Comparison of ENCODE assay signal across 23 cellular contexts in genomic region chr4:20391224-20391623, GRCh38.
DNase-seq lines count a peak whose midpoint lies in the region; ATAC-seq and TF ChIP-seq lines count a peak whose summit lies in the region.
"Had no signal": no experiment of that assay in that cellular context is flagged by ENCODE, and none has a peak within 500 bp of the region (broad histone marks: within the 10 kb centered on the region; RNA-seq: fewer than 3 reads in every experiment).

No MANE protein-coding gene starts in this region.

- H3K14ac ChIP-seq in IMR-90 (replicated peaks; ENCODE audit: low read depth, low read length), result no peak overlapping the region

- dilution Hi-C loops in IMR-90 (cut with HindIII; ENCODE audit: low sequenced_read_pairs, unreplicated experiment), result no loop called here

- POLR2A ChIA-PET in IMR-90 (lab: Charles Lee; ENCODE audit: unreplicated experiment), result no interaction called here

- no peak overlapping the region for H3K4ac ChIP-seq in IMR-90 (ENCODE audit: low read depth, low read length)

- no peak overlapping the region for H2BK15ac ChIP-seq in IMR-90 (ENCODE audit: low read depth, low read length)

- no peaks in the 10 kb centered on the region for H4K20me1 ChIP-seq in IMR-90 (ENCODE audit: insufficient read depth, low read length)

- H4K5ac ChIP-seq in IMR-90 (ENCODE audit: low read depth, low read length), result no peak overlapping the region

- TF ChIP-seq POLR2A in IMR-90 (IDR thresholded peaks at IDR 0.05; ENCODE audit: low read depth, low read length) (no peak), GM18505 (IDR thresholded peaks at IDR 0.05; ENCODE audit: borderline replicate concordance, extremely low read depth, insufficient read depth, insufficient read length) (no peak)

- H2AK5ac ChIP-seq in IMR-90 (ENCODE audit: low read depth, low read length), result no peak overlapping the region

- no peak overlapping the region for H3K23ac ChIP-seq in IMR-90 (ENCODE audit: low read depth, low read length)

- TF ChIP-seq CTCF in AG09309 (IDR thresholded peaks at IDR 0.05; ENCODE audit: control insufficient read depth, insufficient read depth, low read depth, low read length, missing control alignments) (no peak), IMR-90 (conservative IDR thresholded peaks at IDR 0.05; ENCODE audit: low read depth, low read length) (no peak), astrocyte of the cerebellum (IDR thresholded peaks at IDR 0.05; ENCODE audit: low read depth, low read length, missing control alignments) (no peak), foreskin fibroblast (IDR thresholded peaks at IDR 0.05; ENCODE audit: low read depth, low read length) (no peak)

- H2BK20ac ChIP-seq in IMR-90 (ENCODE audit: low read depth, low read length), result no peak overlapping the region

- no peaks in the 10 kb centered on the region for H3K27me3 ChIP-seq in IMR-90 (ENCODE audit: control insufficient read depth, insufficient read depth, low read length)
- H3K27me3 ChIP-seq: dorsolateral prefrontal cortex, heart left ventricle, neural progenitor cell, spleen had no signal

- H3K9me1 ChIP-seq in IMR-90 (ENCODE audit: insufficient read depth, low read length), result no peaks in the 10 kb centered on the region

- no CpG with 5 or more reads among the region's 1 CpG for WGBS in IMR-90 (ENCODE audit: extremely low coverage in 2 of 2, insufficient read length in 1 of 2), 2 experiments

- no peak overlapping the region for H2AFZ ChIP-seq in IMR-90 (replicated peaks; ENCODE audit: low read length, poor library complexity)
- H2AFZ ChIP-seq: GM23338, neural progenitor cell had no signal

- H3K4me1 ChIP-seq in IMR-90 (ENCODE audit: control insufficient read depth, insufficient read depth, low read length), result no peaks in the 10 kb centered on the region
- H3K4me1 ChIP-seq: heart left ventricle, psoas muscle, spleen had no signal

- H3K56ac ChIP-seq in IMR-90 (ENCODE audit: extremely low read depth, insufficient read depth, low read length), result no peak overlapping the region

- no peaks in the 10 kb centered on the region for H3K36me3 ChIP-seq in IMR-90 (ENCODE audit: control insufficient read depth, insufficient read depth, low read length)
- H3K36me3 ChIP-seq: heart left ventricle, neural progenitor cell, spleen had no signal

- ATAC-seq in IMR-90 (ENCODE audit: low read depth) (peak; percentile 72), GM18505 (IDR thresholded peaks at IDR 0.05; ENCODE audit: unreplicated experiment) (no peak), HG03565 (IDR thresholded peaks at IDR 0.05; ENCODE audit: unreplicated experiment) (no peak), GM18867 (IDR thresholded peaks at IDR 0.05; ENCODE audit: unreplicated experiment) (no peak)
- ATAC-seq: GM23338, heart left ventricle, mucosa of descending colon, Panc1, psoas muscle had no signal

- H3K4me2 ChIP-seq in IMR-90 (ENCODE audit: low read depth, low read length), result no peak overlapping the region
- H3K4me2 ChIP-seq: GM23338, neural progenitor cell had no signal

- no TSS peak for BruUV-seq in IMR-90 (replicated peaks; lab: Mats Ljungman, UMichigan)

- intact Hi-C loops in IMR-90 (cut with micrococcal nuclease), result no loop called here

- no peaks in the 10 kb centered on the region for H3K9me3 ChIP-seq in IMR-90 (ENCODE audit: control insufficient read depth, insufficient read depth, low read length)
- H3K9me3 ChIP-seq: heart left ventricle, mucosa of descending colon, psoas muscle, spleen had no signal

- H3K4me3 ChIP-seq in AG09309 (ENCODE audit: control insufficient read depth, low read depth, low read length) (no peak overlapping the region), IMR-90 (ENCODE audit: insufficient read depth, low read depth, low read length) (no peak overlapping the region), astrocyte of the cerebellum (ENCODE audit: low read depth, low read length) (no peak overlapping the region), foreskin fibroblast (ENCODE audit: low read depth in 1 of 2, low read length in 2 of 2) (no peak overlapping the region)
- H3K4me3 ChIP-seq: dorsolateral prefrontal cortex, GM23338, heart left ventricle, mucosa of descending colon, neural progenitor cell, psoas muscle, spleen had no signal

- in situ Hi-C loops in IMR-90 (cut with MboI; ENCODE audit: low sequenced_read_pairs) (no loop called here), astrocyte of the cerebellum (cut with HindIII; ENCODE audit: low sequenced_read_pairs) (no loop called here)

- H3K9ac ChIP-seq in IMR-90 (ENCODE audit: low read depth, low read length), result no peak overlapping the region
- H3K9ac ChIP-seq: neural progenitor cell had no signal

- TF ChIP-seq RAD21 in IMR-90 (IDR thresholded peaks at IDR 0.05; ENCODE audit: low read length), result no peak

- no peak overlapping the region for H2AK9ac ChIP-seq in IMR-90 (replicated peaks; ENCODE audit: low read depth, low read length, poor library complexity)

- no peak overlapping the region for H3K27ac ChIP-seq in IMR-90 (ENCODE audit: insufficient read depth, low read length)
- H3K27ac ChIP-seq: epithelial cell of prostate, heart left ventricle, neural progenitor cell, psoas muscle, spleen had no signal

- no peak overlapping the region for H2BK5ac ChIP-seq in IMR-90 (ENCODE audit: low read depth, low read length, poor library complexity, severe bottlenecking)

- no peak overlapping the region for H2BK120ac ChIP-seq in IMR-90 (ENCODE audit: low read depth, low read length)

- H3K18ac ChIP-seq in IMR-90 (ENCODE audit: low read depth, low read length), result no peak overlapping the region

- H4K91ac ChIP-seq in IMR-90 (ENCODE audit: insufficient read depth, low read depth, low read length), result no peak overlapping the region

- DNase-seq in AG09309 (ENCODE audit: low read depth) (peak; percentile 60), IMR-90 (peak; percentile 75), astrocyte of the cerebellum (ENCODE audit: low read depth) (peak; percentile 53), foreskin fibroblast (peak; percentile 22 to 53), activated gamma-delta T cell (lab: John Stamatoyannopoulos, UW) (no peak)
- DNase-seq: activated CD4-positive, alpha-beta memory T cell treated with anti-CD3 and anti-CD28 coated beads, Interleukin-2, amount 10 ng/mL, durations not matched to agents 7 days and 5 days; activated CD4-positive, CD25-positive, alpha-beta regulatory T cell; activated naive CD8-positive, alpha-beta T cell treated with anti-CD3 and anti-CD28 coated beads for 36 hours; activated T-cell treated with anti-CD3 and anti-CD28 coated beads, Interleukin-2, amount 50 U/mL, for 1 hour; CD4-positive, alpha-beta memory T cell; dorsolateral prefrontal cortex; heart left ventricle; mucosa of descending colon; NCI-H82; psoas muscle; spleen had no signal

- no peaks in the 10 kb centered on the region for H3K79me1 ChIP-seq in IMR-90 (ENCODE audit: low read depth in 1 of 2, low read length in 2 of 2)

- CTCF ChIA-PET in IMR-90 (lab: Yijun Ruan, JAX), result no interaction called here

- H4K8ac ChIP-seq in IMR-90 (ENCODE audit: low read depth in 2 of 2, low read length in 2 of 2), result no peak overlapping the region

TF ChIP-seq in IMR-90, 13 proteins besides CTCF, POLR2A, EP300 and RAD21:
- TF ChIP-seq RCOR1 (IDR thresholded peaks at IDR 0.05; ENCODE audit: insufficient replicate concordance, low read length), result no peak
- no peak for TF ChIP-seq RFX5 (IDR thresholded peaks at IDR 0.05; ENCODE audit: low read depth, low read length)
- TF ChIP-seq ELK1 (IDR thresholded peaks at IDR 0.05; ENCODE audit: borderline replicate concordance, low read depth, low read length), result no peak
- no peak for TF ChIP-seq NFE2L2 (IDR thresholded peaks at IDR 0.05; ENCODE audit: low read depth, low read length)
